Comparison of ENCODE assay signal across 18 cellular contexts in genomic region chr3:21500834-21501233, GRCh38.
DNase-seq lines count a peak whose midpoint lies in the region; ATAC-seq and TF ChIP-seq lines count a peak whose summit lies in the region.
"Had no signal": no experiment of that assay in that cellular context is flagged by ENCODE, and none has a peak within 500 bp of the region (broad histone marks: within the 10 kb centered on the region; RNA-seq: fewer than 3 reads in every experiment).

No MANE protein-coding gene starts in this region.

- intact Hi-C loops in spleen (cut with DNase I; ENCODE audit: low total_unique reads): no loop called here

- no peak for TF ChIP-seq POLR2A in spleen (IDR thresholded peaks at IDR 0.05)
- TF ChIP-seq POLR2A in tibial nerve (IDR thresholded peaks at IDR 0.05): no peak

- DNase-seq in GM23338 (ENCODE audit: low spot score) (no peak), WTC11 (ENCODE audit: low spot score) (no peak), spleen (peak; percentile 57), tibial nerve (ENCODE audit: low spot score in 2 of 2) (no peak), NCI-H1436 treated with DMSO at 0.1 percent for 48 hours (lab: John Stamatoyannopoulos, UW) (no peak)
- no peak for DNase-seq in activated effector memory CD4-positive, alpha-beta T cell treated with anti-CD3 and anti-CD28 coated beads, Interleukin-2, amount 50 U/mL, for 16 hours
- DNase-seq: AML-193; Caco-2; Calu3; CD4-positive, alpha-beta T cell; CD8-positive, alpha-beta T cell; DMS79 treated with DMSO at 0.1 percent for 48 hours; GF-D8 had no signal

- H3K4me3 Mint-ChIP-seq in GM23338 (no peak overlapping the region), WTC11 (no peak overlapping the region)
- H3K4me3 Mint-ChIP-seq: B cell; CD4-positive, alpha-beta T cell; CD8-positive, alpha-beta T cell had no signal

- peaks cover 23% of the 10 kb centered on the region for H3K4me1 Mint-ChIP-seq in GM23338
- H3K4me1 Mint-ChIP-seq in WTC11: peaks cover 25% of the 10 kb centered on the region
- H3K4me1 Mint-ChIP-seq: B cell had no signal

- no peak for TF ChIP-seq EP300 in tibial nerve (IDR thresholded peaks at IDR 0.05)

- ATAC-seq in GM23338 (peak; percentile 44; the same call in 2 of the 3 replicates), WTC11 (peak; percentile 47; the same call in 1 of the 2 replicates)
- ATAC-seq: A549; CD8-positive, alpha-beta T cell had no signal

- TF ChIP-seq CTCF in GM23338 (conservative IDR thresholded peaks at IDR 0.05; ENCODE audit: low read depth in 2 of 2): no peak
- TF ChIP-seq CTCF in WTC11 (IDR thresholded peaks at IDR 0.05): no peak
- TF ChIP-seq CTCF in spleen (IDR thresholded peaks at IDR 0.05 in 8 of 11, conservative IDR thresholded peaks at IDR 0.05 in 3 of 11): no peak
- TF ChIP-seq CTCF in tibial nerve (IDR thresholded peaks at IDR 0.05): no peak

- no peaks in the 10 kb centered on the region; the same call in 2 of the 3 replicates for H3K9me3 Mint-ChIP-seq in GM23338
- H3K9me3 Mint-ChIP-seq in WTC11: no peaks in the 10 kb centered on the region

- no peaks in the 10 kb centered on the region for H3K27me3 ChIP-seq in GM23338 (ENCODE audit: insufficient read depth)
- H3K27me3 ChIP-seq in spleen (replicated peaks in 1 of 7): no peaks in the 10 kb centered on the region
- H3K27me3 ChIP-seq in tibial nerve: no peaks in the 10 kb centered on the region
- H3K27me3 ChIP-seq: BLaER1 treated with 17β-estradiol and CSF1 and Interleukin-3, amounts not matched to agents 10 nM and 100 nM had no signal

- no peaks in the 10 kb centered on the region for H3F3A ChIP-seq in GM23338 (replicated peaks; ENCODE audit: low read depth)

- H3K4me2 ChIP-seq in GM23338: no peak overlapping the region; the same call in 1 of the 2 replicates
- H3K4me2 ChIP-seq: A549; BLaER1 treated with 17β-estradiol and CSF1 and Interleukin-3, amounts not matched to agents 10 nM and 100 nM had no signal

- H3K27me3 Mint-ChIP-seq in GM23338 (ENCODE audit: insufficient read depth, low read depth, poor library complexity) (no peaks in the 10 kb centered on the region), WTC11 (ENCODE audit: low read depth) (no peaks in the 10 kb centered on the region)
- H3K27me3 Mint-ChIP-seq: B cell; CD4-positive, alpha-beta T cell had no signal

- no peaks in the 10 kb centered on the region for H3K36me3 ChIP-seq in GM23338 (ENCODE audit: insufficient read depth)
- H3K36me3 ChIP-seq in spleen: no peaks in the 10 kb centered on the region
- H3K36me3 ChIP-seq in tibial nerve: no peaks in the 10 kb centered on the region
- H3K36me3 ChIP-seq: BLaER1 treated with 17β-estradiol and CSF1 and Interleukin-3, amounts not matched to agents 10 nM and 100 nM had no signal

- POLR2A ChIA-PET in WTC11 (lab: Charles Lee): no interaction called here

- H3K36me3 Mint-ChIP-seq in GM23338 (ENCODE audit: low read depth) (no peaks in the 10 kb centered on the region), WTC11 (no peaks in the 10 kb centered on the region)
- H3K36me3 Mint-ChIP-seq: CD8-positive, alpha-beta T cell had no signal

- H3K4me1 ChIP-seq in GM23338 (ENCODE audit: insufficient read depth): peaks cover 11% of the 10 kb centered on the region; the same call in 1 of the 2 replicates
- no peaks in the 10 kb centered on the region for H3K4me1 ChIP-seq in spleen
- H3K4me1 ChIP-seq in tibial nerve: no peaks in the 10 kb centered on the region
- H3K4me1 ChIP-seq: A549; BLaER1 treated with 17β-estradiol and CSF1 and Interleukin-3, amounts not matched to agents 10 nM and 100 nM; Caco-2 had no signal

- H4K20me1 ChIP-seq in GM23338 (replicated peaks; ENCODE audit: insufficient read depth): no peaks in the 10 kb centered on the region
- H4K20me1 ChIP-seq: BLaER1 treated with 17β-estradiol and CSF1 and Interleukin-3, amounts not matched to agents 10 nM and 100 nM had no signal

- H3K27ac ChIP-seq in GM23338 (ENCODE audit: low read depth) (no peak overlapping the region), spleen (no peak overlapping the region), tibial nerve (no peak overlapping the region)
- H3K27ac ChIP-seq: 22Rv1; A549; BLaER1 treated with 17β-estradiol and CSF1 and Interleukin-3, amounts not matched to agents 10 nM and 100 nM; C4-2B had no signal

- no peak overlapping the region for H2AFZ ChIP-seq in GM23338

- H3K9me2 ChIP-seq in GM23338 (ENCODE audit: insufficient read depth): no peaks in the 10 kb centered on the region

- no peak overlapping the region for H3K27ac Mint-ChIP-seq in GM23338
- no peak overlapping the region for H3K27ac Mint-ChIP-seq in WTC11
- H3K27ac Mint-ChIP-seq: B cell; CD4-positive, alpha-beta T cell; CD8-positive, alpha-beta T cell had no signal

- H3K4me3 ChIP-seq in GM23338: no peak overlapping the region
- H3K4me3 ChIP-seq in spleen: no peak overlapping the region
- H3K4me3 ChIP-seq in tibial nerve: no peak overlapping the region
- H3K4me3 ChIP-seq: A549; BLaER1 treated with 17β-estradiol and CSF1 and Interleukin-3, amounts not matched to agents 10 nM and 100 nM had no signal

- 73 to 89% (median 78%) methylated on average over 10 of the region's 10 CpGs for WGBS in spleen, 5 donors
- WGBS in tibial nerve, 2 donors: 76 to 80% methylated on average over 10 of the region's 10 CpGs

- CTCF ChIA-PET in WTC11 (lab: Charles Lee): interaction anchor here (0.6 kb wide), 1 partner anchor 394 kb away, joined by 3 read pairs; no protein-coding TSS in a partner anchor

- H3K79me2 ChIP-seq in GM23338 (replicated peaks; ENCODE audit: insufficient read depth): no peaks in the 10 kb centered on the region

- H3K9me3 ChIP-seq in spleen (no peaks in the 10 kb centered on the region), tibial nerve (no peaks in the 10 kb centered on the region)
- H3K9me3 ChIP-seq: A549; BLaER1 treated with 17β-estradiol and CSF1 and Interleukin-3, amounts not matched to agents 10 nM and 100 nM; Caco-2 had no signal

TF ChIP-seq in GM23338, 12 proteins besides CTCF, POLR2A, EP300 and RAD21:
- TF ChIP-seq NANOG (IDR thresholded peaks at IDR 0.05; ENCODE audit: borderline replicate concordance) (no peak), EZH2phosphoT487 (IDR thresholded peaks at IDR 0.05; ENCODE audit: unreplicated experiment) (no peak), ZNF114 (CRISPR knock-in tag; IDR thresholded peaks at IDR 0.05) (no peak), EZH2 (IDR thresholded peaks at IDR 0.05; ENCODE audit: low read depth, unreplicated experiment) (no peak), POLR2AphosphoS5 (IDR thresholded peaks at IDR 0.05; ENCODE audit: low read depth) (no peak)

TF ChIP-seq in WTC11, 78 proteins besides CTCF, POLR2A, EP300 and RAD21 (continues in another document):
- no peak for TF ChIP-seq JAZF1 (CRISPR knock-in tag; IDR thresholded peaks at IDR 0.05)
- TF ChIP-seq TCF7 (CRISPR knock-in tag; IDR thresholded peaks at IDR 0.05; ENCODE audit: low read depth): no peak
- TF ChIP-seq ZNF121 (CRISPR knock-in tag; IDR thresholded peaks at IDR 0.05): no peak
- TF ChIP-seq, protein P1, sequence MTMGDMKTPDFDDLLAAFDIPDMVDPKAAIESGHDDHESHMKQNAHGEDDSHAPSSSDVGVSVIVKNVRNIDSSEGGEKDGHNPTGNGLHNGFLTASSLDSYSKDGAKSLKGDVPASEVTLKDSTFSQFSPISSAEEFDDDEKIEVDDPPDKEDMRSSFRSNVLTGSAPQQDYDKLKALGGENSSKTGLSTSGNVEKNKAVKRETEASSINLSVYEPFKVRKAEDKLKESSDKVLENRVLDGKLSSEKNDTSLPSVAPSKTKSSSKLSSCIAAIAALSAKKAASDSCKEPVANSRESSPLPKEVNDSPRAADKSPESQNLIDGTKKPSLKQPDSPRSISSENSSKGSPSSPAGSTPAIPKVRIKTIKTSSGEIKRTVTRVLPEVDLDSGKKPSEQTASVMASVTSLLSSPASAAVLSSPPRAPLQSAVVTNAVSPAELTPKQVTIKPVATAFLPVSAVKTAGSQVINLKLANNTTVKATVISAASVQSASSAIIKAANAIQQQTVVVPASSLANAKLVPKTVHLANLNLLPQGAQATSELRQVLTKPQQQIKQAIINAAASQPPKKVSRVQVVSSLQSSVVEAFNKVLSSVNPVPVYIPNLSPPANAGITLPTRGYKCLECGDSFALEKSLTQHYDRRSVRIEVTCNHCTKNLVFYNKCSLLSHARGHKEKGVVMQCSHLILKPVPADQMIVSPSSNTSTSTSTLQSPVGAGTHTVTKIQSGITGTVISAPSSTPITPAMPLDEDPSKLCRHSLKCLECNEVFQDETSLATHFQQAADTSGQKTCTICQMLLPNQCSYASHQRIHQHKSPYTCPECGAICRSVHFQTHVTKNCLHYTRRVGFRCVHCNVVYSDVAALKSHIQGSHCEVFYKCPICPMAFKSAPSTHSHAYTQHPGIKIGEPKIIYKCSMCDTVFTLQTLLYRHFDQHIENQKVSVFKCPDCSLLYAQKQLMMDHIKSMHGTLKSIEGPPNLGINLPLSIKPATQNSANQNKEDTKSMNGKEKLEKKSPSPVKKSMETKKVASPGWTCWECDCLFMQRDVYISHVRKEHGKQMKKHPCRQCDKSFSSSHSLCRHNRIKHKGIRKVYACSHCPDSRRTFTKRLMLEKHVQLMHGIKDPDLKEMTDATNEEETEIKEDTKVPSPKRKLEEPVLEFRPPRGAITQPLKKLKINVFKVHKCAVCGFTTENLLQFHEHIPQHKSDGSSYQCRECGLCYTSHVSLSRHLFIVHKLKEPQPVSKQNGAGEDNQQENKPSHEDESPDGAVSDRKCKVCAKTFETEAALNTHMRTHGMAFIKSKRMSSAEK (CRISPR knock-in tag; IDR thresholded peaks at IDR 0.05; ENCODE audit: borderline replicate concordance): no peak
- TF ChIP-seq FOXK1 (CRISPR knock-in tag; IDR thresholded peaks at IDR 0.05): no peak
- TF ChIP-seq CREM (CRISPR knock-in tag; IDR thresholded peaks at IDR 0.05): no peak
- TF ChIP-seq ZNF671 (CRISPR knock-in tag; IDR thresholded peaks at IDR 0.05): no peak
- TF ChIP-seq ESRRA (CRISPR knock-in tag; IDR thresholded peaks at IDR 0.05; ENCODE audit: borderline replicate concordance): no peak
- no peak for TF ChIP-seq TEAD4 (CRISPR knock-in tag; IDR thresholded peaks at IDR 0.05)
